Comparison of ENCODE assay signal across 27 cellular contexts in the genomic region with DNA sequence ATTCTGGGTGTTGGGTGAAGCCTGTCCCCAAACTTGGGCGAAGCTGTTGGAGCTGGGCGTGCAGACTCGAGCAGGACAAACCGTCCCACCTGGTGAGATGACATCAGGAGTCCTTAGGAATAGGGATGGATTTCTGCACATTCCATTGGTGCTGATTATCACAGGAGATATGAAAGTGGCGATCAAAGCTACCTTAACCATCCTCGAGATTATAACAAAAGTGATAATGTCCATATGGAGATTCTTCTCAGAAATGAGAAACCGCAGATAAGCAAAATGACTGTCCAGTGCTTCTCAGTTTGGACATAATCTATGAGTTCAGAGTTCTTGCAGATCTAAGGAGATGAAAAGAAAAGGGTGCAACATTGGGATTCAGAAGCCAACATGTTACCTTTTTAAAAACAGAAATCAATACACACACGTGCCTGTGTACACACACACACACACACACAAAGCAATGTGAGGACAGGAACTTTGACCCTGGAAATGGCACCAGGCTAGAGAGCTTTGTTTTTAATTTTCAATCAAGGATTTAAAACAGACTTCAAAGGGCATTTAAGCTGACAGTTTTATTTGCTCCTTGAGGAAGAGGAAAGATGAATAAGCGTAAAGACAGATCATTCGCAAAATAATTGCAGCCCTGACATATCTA.
"Had no signal": no experiment of that assay in that cellular context is flagged by ENCODE, and none has a peak within 500 bp of the region (broad histone marks: within the 10 kb centered on the region; RNA-seq: fewer than 3 reads in every experiment).

No MANE protein-coding gene starts in this region.

- FAIRE-seq: bronchial epithelial cell, TTC549 had no signal

- ATAC-seq: body of pancreas, Panc1, T-cell had no signal

- H3K27ac Mint-ChIP-seq: activated CD4-positive, alpha-beta memory T cell treated with anti-CD3 and anti-CD28 coated beads for 36 hours; activated CD4-positive, alpha-beta T cell treated with anti-CD3 and anti-CD28 coated beads, Interleukin-2, amount 10 ng/mL, durations not matched to agents 7 days and 5 days; activated naive CD8-positive, alpha-beta T cell treated with anti-CD3 and anti-CD28 coated beads, Interleukin-2, amount 10 ng/mL, durations not matched to agents 7 days and 5 days; T-cell had no signal

- H3K27ac ChIP-seq: ascending aorta, body of pancreas, SK-N-MC had no signal

- H3K4me3 Mint-ChIP-seq: activated CD4-positive, alpha-beta memory T cell treated with anti-CD3 and anti-CD28 coated beads for 36 hours; activated CD4-positive, alpha-beta T cell treated with anti-CD3 and anti-CD28 coated beads, Interleukin-2, amount 10 ng/mL, durations not matched to agents 7 days and 5 days; activated naive CD8-positive, alpha-beta T cell treated with anti-CD3 and anti-CD28 coated beads, Interleukin-2, amount 10 ng/mL, durations not matched to agents 7 days and 5 days; T-cell had no signal

- H3K36me3 Mint-ChIP-seq: activated CD4-positive, alpha-beta memory T cell treated with anti-CD3 and anti-CD28 coated beads for 36 hours; T-cell had no signal

- DNase-seq: activated CD4-positive, alpha-beta memory T cell treated with anti-CD3 and anti-CD28 coated beads for 36 hours; activated CD4-positive, alpha-beta T cell treated with anti-CD3 and anti-CD28 coated beads, Interleukin-2, amount 10 ng/mL, durations not matched to agents 7 days and 5 days; activated CD4-positive, CD25-positive, alpha-beta regulatory T cell; activated CD8-positive, alpha-beta memory T cell treated with anti-CD3 and anti-CD28 coated beads for 24 hours; activated naive CD4-positive, alpha-beta T cell treated with anti-CD3 and anti-CD28 coated beads, Interleukin-2, amount 50 U/mL, for 16 hours; activated naive CD8-positive, alpha-beta T cell treated with anti-CD3 and anti-CD28 coated beads, Interleukin-2, amount 10 ng/mL, durations not matched to agents 7 days and 5 days; activated T-cell treated with anti-CD3 and anti-CD28 coated beads, Interleukin-2, amount 50 U/mL, for 48 hours; amniotic stem cell; body of pancreas; central memory CD4-positive, alpha-beta T cell; Karpas-422; NCI-H187 treated with DMSO at 0.1 percent for 48 hours; NCI-H2081 treated with DMSO at 0.1 percent for 48 hours; NCI-H2227 treated with DMSO at 0.1 percent for 48 hours; NCI-H446 treated with DMSO at 0.1 percent for 48 hours; NCI-H524 treated with DMSO at 0.1 percent for 48 hours; NK-92 treated with Interleukin-12 subunit alpha and Interleukin-12 subunit beta, amount 100 ng/mL, for 24 hours; OCI-M1; RPMI8226; T-cell; T-helper 2 cell; T1000 had no signal

- H3K9me3 ChIP-seq: body of pancreas had no signal

- H3K27me3 Mint-ChIP-seq: activated CD4-positive, alpha-beta memory T cell treated with anti-CD3 and anti-CD28 coated beads for 36 hours; activated CD4-positive, alpha-beta T cell treated with anti-CD3 and anti-CD28 coated beads, Interleukin-2, amount 10 ng/mL, durations not matched to agents 7 days and 5 days; activated naive CD8-positive, alpha-beta T cell treated with anti-CD3 and anti-CD28 coated beads, Interleukin-2, amount 10 ng/mL, durations not matched to agents 7 days and 5 days; T-cell had no signal

- H3K36me3 ChIP-seq: ascending aorta had no signal

- H3K9me3 Mint-ChIP-seq: activated CD4-positive, alpha-beta memory T cell treated with anti-CD3 and anti-CD28 coated beads for 36 hours; activated CD4-positive, alpha-beta T cell treated with anti-CD3 and anti-CD28 coated beads, Interleukin-2, amount 10 ng/mL, durations not matched to agents 7 days and 5 days had no signal

- H3K4me3 ChIP-seq: ascending aorta, body of pancreas, SK-N-MC had no signal

- H3K4me1 ChIP-seq: body of pancreas had no signal

- H3K27me3 ChIP-seq: ascending aorta, body of pancreas had no signal
